In genomic region chr3:187719628-187720336, GRCh38 we compare ENCODE assay signal across 16 cellular contexts. TPM values are rescaled to one million over a fixed set of nuclear protein-coding genes. Genes with fewer than 3 reads are reported as not detected.
DNase-seq lines count a peak whose midpoint lies in the region; ATAC-seq and TF ChIP-seq lines count a peak whose summit lies in the region.
"Had no signal": no experiment of that assay in that cellular context is flagged by ENCODE, and none has a peak within 500 bp of the region (broad histone marks: within the 10 kb centered on the region; RNA-seq: fewer than 3 reads in every experiment).

No MANE protein-coding gene starts in this region.

- no peaks in the 10 kb centered on the region for H3K36me3 Mint-ChIP-seq in activated naive CD4-positive, alpha-beta T cell treated with anti-CD3 and anti-CD28 coated beads, Interleukin-2, amount 50 U/mL, for 72 hours
- H3K36me3 Mint-ChIP-seq in effector memory CD8-positive, alpha-beta T cell (ENCODE audit: insufficient read depth): peaks cover 41% of the 10 kb centered on the region

- H3K27ac ChIP-seq in mesendoderm (ENCODE audit: low read depth, low read length) (no peak overlapping the region), subcutaneous abdominal adipose tissue (ENCODE audit: low read depth, low read length) (peak overlapping the region; percentile 2), suprapubic skin (no peak overlapping the region)
- H3K27ac ChIP-seq: coronary artery had no signal

- no peak overlapping the region for H3K56ac ChIP-seq in mesendoderm (ENCODE audit: low read length)

- no peak overlapping the region for H3K4me3 Mint-ChIP-seq in effector memory CD8-positive, alpha-beta T cell
- H3K4me3 Mint-ChIP-seq: activated CD4-positive, alpha-beta memory T cell treated with anti-CD3 and anti-CD28 coated beads, Interleukin-2, amount 10 ng/mL, durations not matched to agents 7 days and 5 days; activated naive CD4-positive, alpha-beta T cell treated with anti-CD3 and anti-CD28 coated beads, Interleukin-2, amount 50 U/mL, for 24 hours; type B pancreatic cell had no signal

- no peak overlapping the region for H2BK120ac ChIP-seq in mesendoderm (ENCODE audit: low read depth, low read length)

- no peak overlapping the region for H3K4me3 ChIP-seq in mesendoderm (ENCODE audit: low read length)
- no peak overlapping the region for H3K4me3 ChIP-seq in subcutaneous abdominal adipose tissue (ENCODE audit: low read depth in 1 of 5, low read length in 5 of 5)
- no peak overlapping the region for H3K4me3 ChIP-seq in suprapubic skin
- H3K4me3 ChIP-seq: coronary artery had no signal

- no peaks in the 10 kb centered on the region for H3K4me1 ChIP-seq in mesendoderm (ENCODE audit: control insufficient read depth, low read depth, low read length)
- peaks cover 0 to 10% (median 0%) of the 10 kb centered on the region in 5 donors for H3K4me1 ChIP-seq in subcutaneous abdominal adipose tissue (ENCODE audit: control insufficient read depth in 5 of 5, insufficient read depth in 5 of 5, low read length in 5 of 5)
- no peaks in the 10 kb centered on the region for H3K4me1 ChIP-seq in suprapubic skin

- no peak overlapping the region for H3K4me2 ChIP-seq in mesendoderm (ENCODE audit: low read length)

- no peaks in the 10 kb centered on the region for H3K79me2 ChIP-seq in mesendoderm (ENCODE audit: control insufficient read depth, insufficient read depth, low read length)

- H3K4me1 Mint-ChIP-seq in effector memory CD8-positive, alpha-beta T cell (ENCODE audit: low read depth in 2 of 2): peaks cover 0 to under 1% of the 10 kb centered on the region in 2 donors
- H3K4me1 Mint-ChIP-seq: activated CD4-positive, alpha-beta memory T cell treated with anti-CD3 and anti-CD28 coated beads, Interleukin-2, amount 10 ng/mL, durations not matched to agents 7 days and 5 days; activated naive CD4-positive, alpha-beta T cell treated with anti-CD3 and anti-CD28 coated beads, Interleukin-2, amount 50 U/mL, for 24 hours had no signal

- no peaks in the 10 kb centered on the region for H3K79me1 ChIP-seq in mesendoderm (ENCODE audit: low read length)

- H2BK15ac ChIP-seq in mesendoderm (replicated peaks; ENCODE audit: low read depth): no peak overlapping the region

- TF ChIP-seq CTCF in suprapubic skin (IDR thresholded peaks at IDR 0.05): no peak

- no peaks in the 10 kb centered on the region for H3K9me3 Mint-ChIP-seq in activated naive CD4-positive, alpha-beta T cell treated with anti-CD3 and anti-CD28 coated beads, Interleukin-2, amount 50 U/mL, for 72 hours
- H3K9me3 Mint-ChIP-seq in effector memory CD8-positive, alpha-beta T cell: no peaks in the 10 kb centered on the region
- H3K9me3 Mint-ChIP-seq: activated CD4-positive, alpha-beta memory T cell treated with anti-CD3 and anti-CD28 coated beads, Interleukin-2, amount 10 ng/mL, durations not matched to agents 7 days and 5 days; activated naive CD4-positive, alpha-beta T cell treated with anti-CD3 and anti-CD28 coated beads, Interleukin-2, amount 50 U/mL, for 24 hours; type B pancreatic cell had no signal

- TF ChIP-seq EP300 in suprapubic skin (IDR thresholded peaks at IDR 0.05): no peak

- peak overlapping the region; percentile 56 for H3K23ac ChIP-seq in mesendoderm (ENCODE audit: low read length)

- no peak overlapping the region for H2AK5ac ChIP-seq in mesendoderm (ENCODE audit: low read length)

- no peak overlapping the region for H2BK5ac ChIP-seq in mesendoderm (ENCODE audit: low read length)

- H3K18ac ChIP-seq in mesendoderm (ENCODE audit: low read length): no peak overlapping the region

- no peaks in the 10 kb centered on the region for H3K36me3 ChIP-seq in mesendoderm (ENCODE audit: control insufficient read depth, insufficient read depth, low read length)
- H3K36me3 ChIP-seq in subcutaneous abdominal adipose tissue (ENCODE audit: control insufficient read depth in 5 of 5, insufficient read depth in 5 of 5, low read length in 5 of 5): peaks cover 24 to 45% (median 39%) of the 10 kb centered on the region in 5 donors
- H3K36me3 ChIP-seq in suprapubic skin: peaks cover 44% of the 10 kb centered on the region

- H3K27me3 Mint-ChIP-seq in effector memory CD8-positive, alpha-beta T cell: no peaks in the 10 kb centered on the region
- H3K27me3 Mint-ChIP-seq: activated naive CD4-positive, alpha-beta T cell treated with anti-CD3 and anti-CD28 coated beads, Interleukin-2, amount 50 U/mL, for 24 hours had no signal

- no peaks in the 10 kb centered on the region for H3K27me3 ChIP-seq in mesendoderm (ENCODE audit: insufficient read depth, low read length, poor library complexity)
- no peaks in the 10 kb centered on the region for H3K27me3 ChIP-seq in subcutaneous abdominal adipose tissue (ENCODE audit: control insufficient read depth in 5 of 5, insufficient read depth in 4 of 5, low read length in 5 of 5)
- no peaks in the 10 kb centered on the region for H3K27me3 ChIP-seq in suprapubic skin

- H3K4ac ChIP-seq in mesendoderm (ENCODE audit: low read depth, low read length): no peak overlapping the region

- H3K9ac ChIP-seq in mesendoderm (ENCODE audit: low read length) (no peak overlapping the region), subcutaneous abdominal adipose tissue (ENCODE audit: low read length in 5 of 5) (no peak overlapping the region)

- no peak for TF ChIP-seq POLR2A in suprapubic skin (IDR thresholded peaks at IDR 0.05)

- H3K9me3 ChIP-seq in subcutaneous abdominal adipose tissue (ENCODE audit: control insufficient read depth in 5 of 5, low read length in 5 of 5) (no peaks in the 10 kb centered on the region), suprapubic skin (no peaks in the 10 kb centered on the region)

- no peak for ATAC-seq in activated naive CD4-positive, alpha-beta T cell treated with anti-CD3 and anti-CD28 coated beads, Interleukin-2, amount 50 U/mL, for 72 hours
- ATAC-seq in effector memory CD8-positive, alpha-beta T cell (replicated peaks): no peak
- ATAC-seq in HG03196 (IDR thresholded peaks at IDR 0.05; ENCODE audit: unreplicated experiment): no peak

- no CpG with 5 or more reads among the region's 6 CpGs for WGBS in mesendoderm (ENCODE audit: extremely low coverage, insufficient coverage, low lambda C conversion rate)
- WGBS in suprapubic skin: 52% methylated on average over 5 of the region's 6 CpGs

- peak overlapping the region; percentile 6 to 46 for H3K27ac Mint-ChIP-seq in activated naive CD4-positive, alpha-beta T cell treated with anti-CD3 and anti-CD28 coated beads, Interleukin-2, amount 50 U/mL, for 72 hours
- H3K27ac Mint-ChIP-seq in effector memory CD8-positive, alpha-beta T cell: peak overlapping the region; percentile 1 to 50
- H3K27ac Mint-ChIP-seq: activated CD4-positive, alpha-beta memory T cell treated with anti-CD3 and anti-CD28 coated beads, Interleukin-2, amount 10 ng/mL, durations not matched to agents 7 days and 5 days; activated naive CD4-positive, alpha-beta T cell treated with anti-CD3 and anti-CD28 coated beads, Interleukin-2, amount 50 U/mL, for 24 hours; progenitor cell of endocrine pancreas; type B pancreatic cell had no signal

- no peak overlapping the region for H4K8ac ChIP-seq in mesendoderm (ENCODE audit: low read depth, low read length)

- H4K5ac ChIP-seq in mesendoderm (ENCODE audit: low read length): no peak overlapping the region

- no peak for DNase-seq in activated naive CD4-positive, alpha-beta T cell treated with anti-CD3 and anti-CD28 coated beads, Interleukin-2, amount 50 U/mL, for 72 hours (ENCODE audit: low spot score in 2 of 2)
- no peak for DNase-seq in activated naive CD4-positive, alpha-beta T cell (lab: John Stamatoyannopoulos, UW)
- no peak for DNase-seq in effector memory CD8-positive, alpha-beta T cell
- DNase-seq in mesendoderm: no peak
- DNase-seq in GDM1 (lab: John Stamatoyannopoulos, UW): no peak
- DNase-seq in suprapubic skin (ENCODE audit: low spot score in 2 of 2): no peak
- DNase-seq: activated CD4-positive, alpha-beta memory T cell treated with anti-CD3 and anti-CD28 coated beads, Interleukin-2, amount 10 ng/mL, durations not matched to agents 7 days and 5 days; NCI-H1417 treated with DMSO at 0.1 percent for 48 hours had no signal

RNA-seq across cellular contexts. Expression of gene RTP2, which starts 17.4 kb away (rescaled TPM):
- not detected for total RNA-seq in activated naive CD4-positive, alpha-beta T cell treated with anti-CD3 and anti-CD28 coated beads, Interleukin-2, amount 50 U/mL, for 72 hours
- not detected for polyA plus RNA-seq in mesendoderm (2013, experiment 1 of 2)
- not detected for polyA plus RNA-seq in mesendoderm (2013, experiment 2 of 2)
- not detected for total RNA-seq in suprapubic skin
- total RNA-seq: activated CD4-positive, alpha-beta memory T cell treated with anti-CD3 and anti-CD28 coated beads, Interleukin-2, amount 10 ng/mL, durations not matched to agents 7 days and 5 days; Daoy; progenitor cell of endocrine pancreas had no signal
- polyA plus RNA-seq: AG04450 had no signal

RNA-seq across cellular contexts. Expression of gene BCL6, which starts 25.5 kb away (rescaled TPM):
- total RNA-seq in activated naive CD4-positive, alpha-beta T cell treated with anti-CD3 and anti-CD28 coated beads, Interleukin-2, amount 50 U/mL, for 72 hours: 100 to 1,000 TPM; 103 to 114 TPM
- polyA plus RNA-seq in mesendoderm (2013, experiment 1 of 2): 1.3 TPM
- 1.4 TPM for polyA plus RNA-seq in mesendoderm (2013, experiment 2 of 2)
- total RNA-seq in suprapubic skin: 100 to 1,000 TPM; 203 to 661 (median 285) TPM

RNA-seq across cellular contexts. Expression of gene SST, which starts 49.6 kb away (rescaled TPM):
- not detected for total RNA-seq in activated naive CD4-positive, alpha-beta T cell treated with anti-CD3 and anti-CD28 coated beads, Interleukin-2, amount 50 U/mL, for 72 hours
- 2.1 TPM for polyA plus RNA-seq in mesendoderm (2013, experiment 1 of 2)
- 2.6 TPM for polyA plus RNA-seq in mesendoderm (2013, experiment 2 of 2)
- 1 to 10 TPM in 1 of 4 donors, not detected in 3; 4.8 TPM for total RNA-seq in suprapubic skin
- total RNA-seq: activated CD4-positive, alpha-beta memory T cell treated with anti-CD3 and anti-CD28 coated beads, Interleukin-2, amount 10 ng/mL, durations not matched to agents 7 days and 5 days; Daoy had no signal
- polyA plus RNA-seq: AG04450 had no signal
